19 cellular contexts compared by ENCODE assay signal in genomic region chr1:33143181-33143580, GRCh38. TPM values are rescaled to one million over a fixed set of nuclear protein-coding genes. Genes with fewer than 3 reads are reported as not detected.
DNase-seq lines count a peak whose midpoint lies in the region; ATAC-seq and TF ChIP-seq lines count a peak whose summit lies in the region.
"Had no signal": no experiment of that assay in that cellular context is flagged by ENCODE, and none has a peak within 500 bp of the region (broad histone marks: within the 10 kb centered on the region; RNA-seq: fewer than 3 reads in every experiment).

No MANE protein-coding gene starts in this region.

- peaks cover 43% of the 10 kb centered on the region for H3K4me1 Mint-ChIP-seq in GM23338
- H3K4me1 Mint-ChIP-seq: stimulated activated memory B cell treated with anti-CD40 and anti-IgM and Interleukin-4, amounts not matched to agents 10 μg/mL and 1 μg/mL and 100 μg/mL, for 72 hours had no signal

- no peak overlapping the region for H2AFZ ChIP-seq in GM23338
- H2AFZ ChIP-seq: PC-9 had no signal

- no peaks in the 10 kb centered on the region for H3K27me3 ChIP-seq in GM23338 (ENCODE audit: insufficient read depth)
- H3K27me3 ChIP-seq: spleen had no signal

- H4K20me1 ChIP-seq in GM23338 (replicated peaks; ENCODE audit: insufficient read depth): no peaks in the 10 kb centered on the region

- H3K36me3 ChIP-seq in GM23338 (ENCODE audit: insufficient read depth): no peaks in the 10 kb centered on the region

- ATAC-seq in GM23338 (no peak), left cardiac atrium (peak; percentile 25 to 41), sciatic nerve (peak; percentile 44), HG03460 (IDR thresholded peaks at IDR 0.05; ENCODE audit: unreplicated experiment) (no peak), GM19397 (IDR thresholded peaks at IDR 0.05; ENCODE audit: unreplicated experiment) (no peak)
- ATAC-seq: mucosa of descending colon; stimulated activated memory B cell treated with anti-CD40 and anti-IgM and Interleukin-4, amounts not matched to agents 10 μg/mL and 1 μg/mL and 100 μg/mL, for 72 hours had no signal

- H3K4me2 ChIP-seq in GM23338: no peak overlapping the region
- H3K4me2 ChIP-seq: PC-9 had no signal

- no peak overlapping the region for H3K4me3 ChIP-seq in GM23338
- H3K4me3 ChIP-seq: mucosa of descending colon, PC-9, spleen had no signal

- intact Hi-C loops in left cardiac atrium (cut with DNase I) (no loop called here), sciatic nerve (cut with DNase I) (no loop called here)

- peaks cover 2% of the 10 kb centered on the region; the same call in 1 of the 3 replicates for H3K36me3 Mint-ChIP-seq in GM23338 (ENCODE audit: low read depth)

- peaks cover 43% of the 10 kb centered on the region for H3K4me1 ChIP-seq in GM23338 (ENCODE audit: insufficient read depth)

- H3K79me2 ChIP-seq in GM23338 (replicated peaks; ENCODE audit: insufficient read depth): no peaks in the 10 kb centered on the region

- H3F3A ChIP-seq in GM23338 (replicated peaks; ENCODE audit: low read depth): no peaks in the 10 kb centered on the region

- H3K9me2 ChIP-seq in GM23338 (ENCODE audit: insufficient read depth): no peaks in the 10 kb centered on the region

- H3K9me3 Mint-ChIP-seq in GM23338: no peaks in the 10 kb centered on the region
- H3K9me3 Mint-ChIP-seq: activated CD4-positive, alpha-beta memory T cell treated with anti-CD3 and anti-CD28 coated beads for 36 hours; dendritic cell treated with granulocyte-macrophage colony-stimulating factor and Interleukin-4, amounts not matched to agents 40 ng/mL and 50 ng/mL, for 4 days; stimulated activated memory B cell treated with anti-CD40 and anti-IgM and Interleukin-4, amounts not matched to agents 10 μg/mL and 1 μg/mL and 100 μg/mL, for 72 hours had no signal

- H3K27ac ChIP-seq in GM23338 (ENCODE audit: low read depth): no peak overlapping the region
- H3K27ac ChIP-seq: PC-9, spleen, WERI-Rb-1 had no signal

- H3K27ac Mint-ChIP-seq in GM23338: peak overlapping the region; percentile 10; the same call in 1 of the 2 replicates
- H3K27ac Mint-ChIP-seq: activated CD4-positive, alpha-beta memory T cell treated with anti-CD3 and anti-CD28 coated beads for 36 hours; dendritic cell treated with granulocyte-macrophage colony-stimulating factor and Interleukin-4, amounts not matched to agents 40 ng/mL and 50 ng/mL, for 4 days; stimulated activated memory B cell treated with anti-CD40 and anti-IgM and Interleukin-4, amounts not matched to agents 10 μg/mL and 1 μg/mL and 100 μg/mL, for 72 hours had no signal

- no peak for TF ChIP-seq CTCF in GM23338 (conservative IDR thresholded peaks at IDR 0.05; ENCODE audit: low read depth in 2 of 2)

- DNase-seq in GM23338 (ENCODE audit: low spot score): no peak
- DNase-seq in astrocyte of the hippocampus (ENCODE audit: low read depth, low spot score): peak; percentile 58
- peak; percentile 38 for DNase-seq in left cardiac atrium
- no peak for DNase-seq in sciatic nerve (ENCODE audit: low spot score)
- no peak for DNase-seq in activated T-cell treated with anti-CD3 and anti-CD28 coated beads for 4 hours
- DNase-seq in glomerular visceral epithelial cell (ENCODE audit: extremely low spot score): no peak
- DNase-seq: activated CD4-positive, alpha-beta memory T cell treated with anti-CD3 and anti-CD28 coated beads for 36 hours; amygdala; C1 segment of cervical spinal cord; mucosa of descending colon; NCI-H1048; NCI-H774; PC-9; spleen; WERI-Rb-1 had no signal

- H3K4me3 Mint-ChIP-seq in GM23338: no peak overlapping the region
- H3K4me3 Mint-ChIP-seq: activated CD4-positive, alpha-beta memory T cell treated with anti-CD3 and anti-CD28 coated beads for 36 hours; dendritic cell treated with granulocyte-macrophage colony-stimulating factor and Interleukin-4, amounts not matched to agents 40 ng/mL and 50 ng/mL, for 4 days; stimulated activated memory B cell treated with anti-CD40 and anti-IgM and Interleukin-4, amounts not matched to agents 10 μg/mL and 1 μg/mL and 100 μg/mL, for 72 hours had no signal

- H3K27me3 Mint-ChIP-seq in GM23338 (ENCODE audit: insufficient read depth, low read depth, poor library complexity): peaks cover 5% of the 10 kb centered on the region
- H3K27me3 Mint-ChIP-seq: activated CD4-positive, alpha-beta memory T cell treated with anti-CD3 and anti-CD28 coated beads for 36 hours; dendritic cell treated with granulocyte-macrophage colony-stimulating factor and Interleukin-4, amounts not matched to agents 40 ng/mL and 50 ng/mL, for 4 days; stimulated activated memory B cell treated with anti-CD40 and anti-IgM and Interleukin-4, amounts not matched to agents 10 μg/mL and 1 μg/mL and 100 μg/mL, for 72 hours had no signal

TF ChIP-seq in GM23338, 12 proteins besides CTCF, POLR2A, EP300 and RAD21:
- TF ChIP-seq REST (IDR thresholded peaks at IDR 0.05; ENCODE audit: unreplicated experiment) (no peak), NANOG (IDR thresholded peaks at IDR 0.05; ENCODE audit: borderline replicate concordance) (no peak), STAT1 (IDR thresholded peaks at IDR 0.05; ENCODE audit: unreplicated experiment) (no peak), EZH2phosphoT487 (IDR thresholded peaks at IDR 0.05; ENCODE audit: unreplicated experiment) (no peak), POLR2AphosphoS5 (IDR thresholded peaks at IDR 0.05; ENCODE audit: low read depth) (no peak)
TF ChIP-seq in GM23338: peak in this region for 0.

RNA-seq across cellular contexts. Expression of gene TRIM62, which starts 38.7 kb away (rescaled TPM):
- 16.1 and 18.9 TPM in 2 replicates for total RNA-seq in GM23338 (2014; rRNA removed; shearing (Covaris generic))
- 2.7 and 2.9 TPM in 2 replicates for polyA plus RNA-seq in GM23338 (2016; fragmentation: Nextera tagmentation; extraction: Ambion mirVana)
- 1 to 10 TPM; 2.4 to 2.8 TPM for total RNA-seq in left cardiac atrium
- total RNA-seq in sciatic nerve: 12.7 TPM

Comparison
In these comparisons a context has a peak if more than half of its experiments do, and no peak if none do; other contexts are left out.
1. ATAC-seq: peak in left cardiac atrium (2 of 2) and sciatic nerve (single experiment); none in GM23338 (single experiment), HG03460 (single experiment) and GM19397 (single experiment).
2. DNase-seq: peak in astrocyte of the hippocampus (single experiment) and left cardiac atrium (single experiment); none in GM23338 (single experiment), sciatic nerve (single experiment), activated T-cell treated with anti-CD3 and anti-CD28 coated beads for 4 hours (single experiment) and glomerular visceral epithelial cell (single experiment).